ENCODE assay signal across 9 cellular contexts in genomic region chr14:64060648-64061096, GRCh38.
DNase-seq lines count a peak whose midpoint lies in the region; ATAC-seq and TF ChIP-seq lines count a peak whose summit lies in the region.
"Had no signal": no experiment of that assay in that cellular context is flagged by ENCODE, and none has a peak within 500 bp of the region (broad histone marks: within the 10 kb centered on the region; RNA-seq: fewer than 3 reads in every experiment).

No MANE protein-coding gene starts in this region.

- H3K27ac Mint-ChIP-seq in activated CD4-positive, alpha-beta memory T cell treated with anti-CD3 and anti-CD28 coated beads for 36 hours: no peak overlapping the region
- no peak overlapping the region for H3K27ac Mint-ChIP-seq in activated CD4-positive, alpha-beta memory T cell treated with anti-CD3 and anti-CD28 coated beads, Interleukin-2, amount 10 ng/mL, durations not matched to agents 7 days and 5 days

- peak; percentile 31 for DNase-seq in activated CD4-positive, alpha-beta memory T cell treated with anti-CD3 and anti-CD28 coated beads for 36 hours
- no peak for DNase-seq in activated CD4-positive, alpha-beta memory T cell treated with anti-CD3 and anti-CD28 coated beads, Interleukin-2, amount 10 ng/mL, durations not matched to agents 7 days and 5 days
- peak; percentile 47 for DNase-seq in NCI-H226
- peak; percentile 11 for DNase-seq in stimulated activated CD4-positive, alpha-beta T cell treated with anti-CD3 and anti-CD28 coated beads, Interleukin-2, amount 100 ng/mL, for 48 hours
- DNase-seq in DMS153 (lab: John Stamatoyannopoulos, UW): no peak
- DNase-seq in tibial nerve (ENCODE audit: low spot score in 2 of 2): no peak

- 57 to 73% methylated on average over 5 of the region's 5 CpGs for WGBS in esophagus, 2 donors
- WGBS in tibial nerve, 2 donors: 79 to 80% methylated on average over 5 of the region's 5 CpGs

- H3K27ac ChIP-seq in esophagus (ENCODE audit: low read depth in 2 of 2, low read length in 1 of 2) (peak overlapping the region; percentile 88 to 91), tibial nerve (no peak overlapping the region)
- H3K27ac ChIP-seq: neutrophil had no signal

- no peaks in the 10 kb centered on the region for H3K27me3 Mint-ChIP-seq in activated CD4-positive, alpha-beta memory T cell treated with anti-CD3 and anti-CD28 coated beads for 36 hours
- no peaks in the 10 kb centered on the region for H3K27me3 Mint-ChIP-seq in activated CD4-positive, alpha-beta memory T cell treated with anti-CD3 and anti-CD28 coated beads, Interleukin-2, amount 10 ng/mL, durations not matched to agents 7 days and 5 days

- intact Hi-C loops in activated CD4-positive, alpha-beta memory T cell treated with anti-CD3 and anti-CD28 coated beads for 36 hours (cut with micrococcal nuclease): loop anchor here (10.0 kb wide), 1 partner anchor 234 kb away; the partner anchor contains the start of gene ESR2

- peak in 1 of 5 experiments; percentile 24 for TF ChIP-seq CTCF in tibial nerve (IDR thresholded peaks at IDR 0.05)

- H3K4me3 Mint-ChIP-seq in activated CD4-positive, alpha-beta memory T cell treated with anti-CD3 and anti-CD28 coated beads for 36 hours: no peak overlapping the region
- no peak overlapping the region for H3K4me3 Mint-ChIP-seq in activated CD4-positive, alpha-beta memory T cell treated with anti-CD3 and anti-CD28 coated beads, Interleukin-2, amount 10 ng/mL, durations not matched to agents 7 days and 5 days

- no peak for TF ChIP-seq EP300 in tibial nerve (IDR thresholded peaks at IDR 0.05)

- peaks cover 21% of the 10 kb centered on the region for H3K36me3 Mint-ChIP-seq in activated CD4-positive, alpha-beta memory T cell treated with anti-CD3 and anti-CD28 coated beads for 36 hours
- H3K36me3 Mint-ChIP-seq in activated CD4-positive, alpha-beta memory T cell treated with anti-CD3 and anti-CD28 coated beads, Interleukin-2, amount 10 ng/mL, durations not matched to agents 7 days and 5 days (ENCODE audit: low read depth): peaks cover 25% of the 10 kb centered on the region

- H3K4me1 ChIP-seq in esophagus (ENCODE audit: control insufficient read depth in 2 of 2, insufficient read depth in 2 of 2, low read length in 1 of 2) (peaks cover 0 to 4% of the 10 kb centered on the region in 2 donors), tibial nerve (no peaks in the 10 kb centered on the region)

- H3K36me3 ChIP-seq in esophagus (ENCODE audit: control insufficient read depth in 2 of 2, insufficient read depth in 2 of 2, low read length in 1 of 2): peaks cover 5 to 6% of the 10 kb centered on the region in 2 donors
- peaks cover 0 to 54% (median 0%) of the 10 kb centered on the region in 3 donors for H3K36me3 ChIP-seq in tibial nerve

- POLR2A ChIA-PET in activated CD4-positive, alpha-beta memory T cell treated with anti-CD3 and anti-CD28 coated beads for 36 hours (lab: Charles Lee): no interaction called here
- POLR2A ChIA-PET in activated CD4-positive, alpha-beta memory T cell treated with anti-CD3 and anti-CD28 coated beads, Interleukin-2, amount 10 ng/mL, durations not matched to agents 7 days and 5 days (lab: Charles Lee): no interaction called here

- H3K27me3 ChIP-seq in esophagus (ENCODE audit: control insufficient read depth in 1 of 2, insufficient read depth in 2 of 2, low read length in 2 of 2) (no peaks in the 10 kb centered on the region), tibial nerve (no peaks in the 10 kb centered on the region)
- H3K27me3 ChIP-seq: neutrophil had no signal

- TF ChIP-seq POLR2A in tibial nerve (IDR thresholded peaks at IDR 0.05): no peak

- H3K4me3 ChIP-seq in esophagus (ENCODE audit: low read depth in 1 of 2, low read length in 2 of 2) (no peak overlapping the region), tibial nerve (no peak overlapping the region)

- ATAC-seq in GM21360 (IDR thresholded peaks at IDR 0.05; ENCODE audit: unreplicated experiment): no peak

- H3K4me1 Mint-ChIP-seq in activated CD4-positive, alpha-beta memory T cell treated with anti-CD3 and anti-CD28 coated beads for 36 hours (ENCODE audit: low read depth): peaks cover 3% of the 10 kb centered on the region
- no peaks in the 10 kb centered on the region for H3K4me1 Mint-ChIP-seq in activated CD4-positive, alpha-beta memory T cell treated with anti-CD3 and anti-CD28 coated beads, Interleukin-2, amount 10 ng/mL, durations not matched to agents 7 days and 5 days

- CTCF ChIA-PET in activated CD4-positive, alpha-beta memory T cell treated with anti-CD3 and anti-CD28 coated beads for 36 hours (lab: Charles Lee): interaction anchor here (0.9 kb wide), 1 partner anchor 69 kb away, joined by 3 read pairs; no protein-coding TSS in a partner anchor
- CTCF ChIA-PET in activated CD4-positive, alpha-beta memory T cell treated with anti-CD3 and anti-CD28 coated beads, Interleukin-2, amount 10 ng/mL, durations not matched to agents 7 days and 5 days (lab: Charles Lee): interaction anchor here (1.1 to 1.5 kb wide), 2 partner anchors 17 to 234 kb away, joined by 3 read pairs; no protein-coding TSS in a partner anchor

- no peaks in the 10 kb centered on the region for H3K9me3 Mint-ChIP-seq in activated CD4-positive, alpha-beta memory T cell treated with anti-CD3 and anti-CD28 coated beads for 36 hours
- H3K9me3 Mint-ChIP-seq in activated CD4-positive, alpha-beta memory T cell treated with anti-CD3 and anti-CD28 coated beads, Interleukin-2, amount 10 ng/mL, durations not matched to agents 7 days and 5 days: no peaks in the 10 kb centered on the region

- H3K9me3 ChIP-seq in esophagus (ENCODE audit: control insufficient read depth in 2 of 2, insufficient read depth in 1 of 2, low read depth in 1 of 2, low read length in 1 of 2) (no peaks in the 10 kb centered on the region), tibial nerve (no peaks in the 10 kb centered on the region)
- H3K9me3 ChIP-seq: neutrophil had no signal

Comparison
In these comparisons a context has a peak if more than half of its experiments do, and no peak if none do; other contexts are left out.
1. DNase-seq: peak in activated CD4-positive, alpha-beta memory T cell treated with anti-CD3 and anti-CD28 coated beads for 36 hours (single experiment), NCI-H226 (single experiment) and stimulated activated CD4-positive, alpha-beta T cell treated with anti-CD3 and anti-CD28 coated beads, Interleukin-2, amount 100 ng/mL, for 48 hours (2 of 2); none in activated CD4-positive, alpha-beta memory T cell treated with anti-CD3 and anti-CD28 coated beads, Interleukin-2, amount 10 ng/mL, durations not matched to agents 7 days and 5 days (single experiment), DMS153 (single experiment) and tibial nerve (0 of 2).
2. H3K27ac ChIP-seq: peak in esophagus (2 of 2); none in tibial nerve (0 of 4).